In the genomic region with DNA sequence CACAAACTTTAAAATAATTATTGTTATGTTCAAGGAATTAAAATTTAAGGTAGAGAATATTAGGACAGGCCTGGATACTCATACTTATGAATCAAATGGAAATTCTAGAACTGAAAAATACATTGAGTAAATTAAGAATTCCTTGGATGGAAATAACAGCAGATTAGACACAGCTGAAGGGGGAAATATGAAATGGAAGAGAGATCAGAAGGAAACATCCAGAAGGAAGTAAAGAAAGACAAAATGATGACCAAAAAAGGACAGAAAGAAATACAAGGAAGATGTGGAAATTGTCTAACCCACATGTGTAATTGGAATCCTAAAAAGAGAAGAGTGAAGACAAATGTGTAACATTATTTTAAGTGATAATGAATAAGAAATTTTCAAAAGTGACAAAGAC, we compare ENCODE assay signal across 24 cellular contexts.
"Had no signal": no experiment of that assay in that cellular context is flagged by ENCODE, and none has a peak within 500 bp of the region (broad histone marks: within the 10 kb centered on the region; RNA-seq: fewer than 3 reads in every experiment).

No MANE protein-coding gene starts in this region.

- H3K4me3 ChIP-seq: colonic mucosa, coronary artery, dorsolateral prefrontal cortex, esophagus muscularis mucosa, esophagus squamous epithelium, gastrocnemius medialis, gastroesophageal sphincter, heart left ventricle, heart right ventricle had no signal

- H3K36me3 ChIP-seq: colonic mucosa, esophagus muscularis mucosa, esophagus squamous epithelium, gastrocnemius medialis, gastroesophageal sphincter, heart left ventricle, heart right ventricle had no signal

- H3K4me1 ChIP-seq: colonic mucosa, esophagus muscularis mucosa, esophagus squamous epithelium, foreskin keratinocyte, gastrocnemius medialis, gastroesophageal sphincter, heart left ventricle, heart right ventricle had no signal

- H3K27ac ChIP-seq: colonic mucosa, coronary artery, dorsolateral prefrontal cortex, epithelial cell of prostate, esophagus muscularis mucosa, esophagus squamous epithelium, foreskin keratinocyte, gastrocnemius medialis, gastroesophageal sphincter, heart left ventricle, heart right ventricle had no signal

- DNase-seq: colonic mucosa; cortex of kidney; dermis blood vessel endothelial cell; dorsolateral prefrontal cortex; effector CD4-positive, alpha-beta T cell; effector CD8-positive, alpha-beta T cell; effector memory CD4-positive, alpha-beta T cell; effector memory CD8-positive, alpha-beta T cell; endodermal cell; erythroblast; esophagus squamous epithelium; foreskin fibroblast; foreskin keratinocyte; foreskin melanocyte; gastrocnemius medialis; glutamatergic neuron; head of caudate nucleus; heart left ventricle; heart right ventricle had no signal

- ATAC-seq: effector memory CD8-positive, alpha-beta T cell; esophagus mucosa; foreskin keratinocyte; gastrocnemius medialis; gastroesophageal sphincter; heart left ventricle; heart right ventricle had no signal

- H3K27me3 ChIP-seq: colonic mucosa, dorsolateral prefrontal cortex, esophagus muscularis mucosa, esophagus squamous epithelium, foreskin keratinocyte, gastrocnemius medialis, gastroesophageal sphincter, heart left ventricle, heart right ventricle had no signal

- H3K9me3 ChIP-seq: colonic mucosa, esophagus muscularis mucosa, esophagus squamous epithelium, gastrocnemius medialis had no signal
